Comparison of ENCODE assay signal across 13 cellular contexts in the genomic region with DNA sequence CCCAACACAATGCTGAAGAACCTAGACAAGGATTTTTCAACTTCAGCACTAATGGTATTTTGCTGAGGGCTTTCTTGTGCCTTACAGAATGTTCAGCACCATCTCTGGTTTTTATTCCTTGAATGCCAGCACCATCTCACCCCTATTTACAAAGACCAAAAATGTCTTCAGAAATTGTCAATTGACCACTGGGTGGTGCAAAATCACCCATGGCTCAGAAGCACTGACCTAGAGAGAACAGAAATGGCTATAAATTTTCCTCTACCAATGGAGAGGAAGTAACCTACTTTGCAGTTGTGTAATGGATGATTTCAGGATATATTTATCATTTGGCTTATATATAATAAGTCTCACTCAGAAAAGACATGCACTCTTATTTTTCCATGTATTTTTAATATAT.
DNase-seq lines count a peak whose midpoint lies in the region; ATAC-seq, FAIRE-seq and TF ChIP-seq lines count a peak whose summit lies in the region.
"Had no signal": no experiment of that assay in that cellular context is flagged by ENCODE, and none has a peak within 500 bp of the region (broad histone marks: within the 10 kb centered on the region; RNA-seq: fewer than 3 reads in every experiment).

No MANE protein-coding gene starts in this region.

- H3K36me3 ChIP-seq in SK-N-SH (replicated peaks in 1 of 2; ENCODE audit: control insufficient read depth in 1 of 2, insufficient read depth in 2 of 2, low read length in 1 of 2): no peaks in the 10 kb centered on the region
- no peaks in the 10 kb centered on the region for H3K36me3 ChIP-seq in kidney (ENCODE audit: control insufficient read depth in 1 of 2, insufficient read depth in 2 of 2, low read length in 2 of 2)
- no peaks in the 10 kb centered on the region for H3K36me3 ChIP-seq in lower lobe of right lung
- H3K36me3 ChIP-seq: esophagus squamous epithelium, prostate gland, stomach had no signal

- POLR2A ChIA-PET in SK-N-SH (lab: Yijun Ruan, JAX): no interaction called here

- H3F3A ChIP-seq in SK-N-SH (replicated peaks; ENCODE audit: insufficient read depth): no peaks in the 10 kb centered on the region

- TF ChIP-seq CTCF in SK-N-SH (IDR thresholded peaks at IDR 0.05): peak; percentile 54
- TF ChIP-seq CTCF in kidney (IDR thresholded peaks at IDR 0.05; ENCODE audit: borderline replicate concordance, extremely low read depth, insufficient read depth): no peak
- no peak for TF ChIP-seq CTCF in lower lobe of right lung (IDR thresholded peaks at IDR 0.05)

- H3K9me3 ChIP-seq in SK-N-SH (no peaks in the 10 kb centered on the region), kidney (ENCODE audit: control insufficient read depth in 1 of 2, low read length in 2 of 2) (no peaks in the 10 kb centered on the region), lower lobe of right lung (no peaks in the 10 kb centered on the region)
- H3K9me3 ChIP-seq: esophagus squamous epithelium, prostate gland, stomach had no signal

- no peaks in the 10 kb centered on the region for H4K20me1 ChIP-seq in SK-N-SH (ENCODE audit: insufficient read depth)

- FAIRE-seq in kidney (lab: Jason Lieb, UNC): no peak

- H3K4me3 ChIP-seq in SK-N-SH (ENCODE audit: low read depth in 2 of 2, low read length in 1 of 2) (no peak overlapping the region), kidney (ENCODE audit: low read length in 2 of 2) (no peak overlapping the region), lower lobe of right lung (no peak overlapping the region)
- H3K4me3 ChIP-seq: esophagus squamous epithelium, prostate gland, stomach had no signal

- peak; percentile 43 for TF ChIP-seq RAD21 in SK-N-SH (IDR thresholded peaks at IDR 0.05; ENCODE audit: low read length)

- H3K27me3 ChIP-seq in SK-N-SH (ENCODE audit: insufficient read depth) (no peaks in the 10 kb centered on the region), lower lobe of right lung (ENCODE audit: low read depth) (no peaks in the 10 kb centered on the region)
- H3K27me3 ChIP-seq: esophagus squamous epithelium, stomach had no signal

- H3K27ac ChIP-seq in SK-N-SH (ENCODE audit: low read depth in 2 of 2, low read length in 1 of 2): no peak overlapping the region
- no peak overlapping the region for H3K27ac ChIP-seq in kidney (ENCODE audit: low read depth in 2 of 2, low read length in 2 of 2)
- no peak overlapping the region for H3K27ac ChIP-seq in lower lobe of right lung
- H3K27ac ChIP-seq: esophagus squamous epithelium, prostate gland, stomach had no signal

- peak; percentile 68 for ATAC-seq in HG02852 (IDR thresholded peaks at IDR 0.05; ENCODE audit: unreplicated experiment)
- no peak for ATAC-seq in lower lobe of right lung

- intact Hi-C loops in kidney (cut with DNase I): no loop called here
- intact Hi-C loops in lower lobe of right lung (cut with DNase I): no loop called here

- H2AFZ ChIP-seq in SK-N-SH (ENCODE audit: low read depth): no peak overlapping the region

- peak; percentile 1 for DNase-seq in COR-L47 (lab: John Stamatoyannopoulos, UW)
- no peak for DNase-seq in SK-N-SH
- peak; percentile 15 for DNase-seq in iPS-NIHi7 (ENCODE audit: extremely low spot score)
- DNase-seq in kidney: no peak
- DNase-seq in NCI-H446 (lab: John Stamatoyannopoulos, UW): no peak
- no peak for DNase-seq in lower lobe of right lung
- DNase-seq in stimulated activated CD4-positive, alpha-beta T cell treated with anti-CD3 and anti-CD28 coated beads, Interleukin-4, amount 100 ng/mL, for 1 hour: no peak
- DNase-seq: activated T-cell treated with anti-CD3 and anti-CD28 coated beads for 4 hours, esophagus squamous epithelium, NCI-H446 treated with DMSO at 0.1 percent for 48 hours, stomach had no signal

- TF ChIP-seq EP300 in SK-N-SH (IDR thresholded peaks at IDR 0.05; ENCODE audit: borderline replicate concordance in 1 of 2, low read depth in 1 of 2, low read length in 1 of 2): no peak

- no peaks in the 10 kb centered on the region for H3K9me2 ChIP-seq in SK-N-SH

- no peak overlapping the region for H3K4me2 ChIP-seq in SK-N-SH

- CTCF ChIA-PET in SK-N-SH (lab: Yijun Ruan, JAX): no interaction called here

- H3K4me1 ChIP-seq in SK-N-SH (ENCODE audit: control insufficient read depth in 1 of 2, insufficient read depth in 2 of 2, low read depth in 1 of 2, low read length in 1 of 2) (no peaks in the 10 kb centered on the region; a peak in 1 of 4 replicates), kidney (ENCODE audit: control insufficient read depth in 1 of 2, insufficient read depth in 1 of 2, low read depth in 1 of 2, low read length in 2 of 2) (no peaks in the 10 kb centered on the region), lower lobe of right lung (no peaks in the 10 kb centered on the region)
- H3K4me1 ChIP-seq: esophagus squamous epithelium, prostate gland, stomach had no signal

- H3K79me2 ChIP-seq in SK-N-SH (ENCODE audit: insufficient read depth): no peaks in the 10 kb centered on the region

- no peak overlapping the region for H3K9ac ChIP-seq in SK-N-SH
- no peak overlapping the region for H3K9ac ChIP-seq in kidney (ENCODE audit: low read length in 2 of 2)

TF ChIP-seq in SK-N-SH, 30 proteins besides CTCF, POLR2A, EP300 and RAD21:
- no peak for TF ChIP-seq GABPA (IDR thresholded peaks at IDR 0.05; ENCODE audit: low read depth)
- peak; percentile 36 for TF ChIP-seq SMC3 (IDR thresholded peaks at IDR 0.05; ENCODE audit: low read depth, low read length)
- no peak for TF ChIP-seq REST (IDR thresholded peaks at IDR 0.05; ENCODE audit: low read depth, low read length)
- no peak for TF ChIP-seq RFX5 (IDR thresholded peaks at IDR 0.05; ENCODE audit: low read length)
- TF ChIP-seq, protein P1, sequence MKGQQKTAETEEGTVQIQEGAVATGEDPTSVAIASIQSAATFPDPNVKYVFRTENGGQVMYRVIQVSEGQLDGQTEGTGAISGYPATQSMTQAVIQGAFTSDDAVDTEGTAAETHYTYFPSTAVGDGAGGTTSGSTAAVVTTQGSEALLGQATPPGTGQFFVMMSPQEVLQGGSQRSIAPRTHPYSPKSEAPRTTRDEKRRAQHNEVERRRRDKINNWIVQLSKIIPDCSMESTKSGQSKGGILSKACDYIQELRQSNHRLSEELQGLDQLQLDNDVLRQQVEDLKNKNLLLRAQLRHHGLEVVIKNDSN (IDR thresholded peaks at IDR 0.05; ENCODE audit: borderline replicate concordance, low read depth): no peak

Comparison
In these comparisons a context has a peak if more than half of its experiments do, and no peak if none do; other contexts are left out.
1. DNase-seq: peak in COR-L47 (single experiment) and iPS-NIHi7 (single experiment); none in SK-N-SH (single experiment), kidney (single experiment), NCI-H446 (0 of 2), lower lobe of right lung (single experiment) and stimulated activated CD4-positive, alpha-beta T cell treated with anti-CD3 and anti-CD28 coated beads, Interleukin-4, amount 100 ng/mL, for 1 hour (single experiment).